32 cellular contexts compared by ENCODE assay signal in genomic region chr1:201639391-201639790, GRCh38.
DNase-seq lines count a peak whose midpoint lies in the region; ATAC-seq, FAIRE-seq and TF ChIP-seq lines count a peak whose summit lies in the region.
"Had no signal": no experiment of that assay in that cellular context is flagged by ENCODE, and none has a peak within 500 bp of the region (broad histone marks: within the 10 kb centered on the region; RNA-seq: fewer than 3 reads in every experiment).

No MANE protein-coding gene starts in this region.

- TF ChIP-seq CTCF in K562 (IDR thresholded peaks at IDR 0.05 in 2 of 3, conservative IDR thresholded peaks at IDR 0.05 in 1 of 3; ENCODE audit: insufficient read depth in 2 of 3, low read depth in 1 of 3, low read length in 3 of 3) (no peak), cardiac muscle cell (IDR thresholded peaks at IDR 0.05; ENCODE audit: low read depth, low read length) (no peak), upper lobe of right lung (IDR thresholded peaks at IDR 0.05) (no peak)
- TF ChIP-seq CTCF in CD8-positive, alpha-beta T cell (IDR thresholded peaks at IDR 0.05): no peak

- no peaks in the 10 kb centered on the region for H3K9me3 ChIP-seq in K562 (replicated peaks; ENCODE audit: control insufficient read depth, insufficient read depth, low read depth, low read length)
- no peaks in the 10 kb centered on the region for H3K9me3 ChIP-seq in cardiac muscle cell (ENCODE audit: low read depth)
- H3K9me3 ChIP-seq in mucosa of rectum (ENCODE audit: control insufficient read depth in 2 of 2, low read length in 2 of 2): no peaks in the 10 kb centered on the region
- H3K9me3 ChIP-seq in upper lobe of right lung: no peaks in the 10 kb centered on the region
- H3K9me3 ChIP-seq in CD8-positive, alpha-beta T cell (ENCODE audit: low read length): no peaks in the 10 kb centered on the region
- H3K9me3 ChIP-seq: ovary, tibial artery had no signal

- H3K9ac ChIP-seq in K562 (ENCODE audit: insufficient read depth in 1 of 2, low read depth in 2 of 2, low read length in 2 of 2) (peak overlapping the region in 1 of 2 experiments; percentile 61; a peak in 1 of 4 replicates), mucosa of rectum (ENCODE audit: low read depth in 1 of 2, low read length in 2 of 2) (no peak overlapping the region)

- H4K20me1 ChIP-seq in K562 (replicated peaks; ENCODE audit: control insufficient read depth, insufficient read depth, low read length): no peaks in the 10 kb centered on the region

- H3K27ac ChIP-seq in K562 (ENCODE audit: extremely low read depth, low read depth, low read length) (no peak overlapping the region), cardiac muscle cell (peak overlapping the region; percentile 45), mucosa of rectum (ENCODE audit: low read depth in 2 of 2, low read length in 2 of 2) (peak overlapping the region; percentile 5 to 38), upper lobe of right lung (peak overlapping the region; percentile 24)
- H3K27ac ChIP-seq in CD8-positive, alpha-beta T cell (ENCODE audit: low read depth, low read length): no peak overlapping the region
- H3K27ac ChIP-seq: ovary, tibial artery had no signal

- intact Hi-C loops in K562 (cut with micrococcal nuclease): no loop called here
- intact Hi-C loops in upper lobe of right lung (cut with DNase I): no loop called here
- intact Hi-C loops in CD8-positive, alpha-beta T cell (cut with DNase I, micrococcal nuclease): no loop called here

- 29% methylated on average over 7 of the region's 7 CpGs for WGBS in K562 (ENCODE audit: insufficient coverage, low coverage, missing lambda C conversion rate)

- no peak overlapping the region for H3K4me2 ChIP-seq in K562 (ENCODE audit: insufficient read depth, low read length)

- no peak for TF ChIP-seq POLR2A in K562 (conservative IDR thresholded peaks at IDR 0.05)

- no peaks in the 10 kb centered on the region for H3K79me2 ChIP-seq in K562 (ENCODE audit: control insufficient read depth, insufficient read depth, low read length)

- no peaks in the 10 kb centered on the region for H3K4me1 Mint-ChIP-seq in CD8-positive, alpha-beta T cell (ENCODE audit: low read depth)
- H3K4me1 Mint-ChIP-seq: stimulated activated naive CD8-positive, alpha-beta T cell treated with anti-CD3 and anti-CD28 coated beads, Interleukin-15, amount 100 ng/mL, for 72 hours had no signal

- ATAC-seq in K562 (no peak; the same call in 2 of the 3 replicates), upper lobe of right lung (no peak), GM21526 (IDR thresholded peaks at IDR 0.05; ENCODE audit: low FRiP score, unreplicated experiment) (no peak), GM18520 (IDR thresholded peaks at IDR 0.05; ENCODE audit: unreplicated experiment) (no peak), GM21367 (IDR thresholded peaks at IDR 0.05; ENCODE audit: unreplicated experiment) (no peak)
- no peak for ATAC-seq in CD8-positive, alpha-beta T cell
- ATAC-seq: activated CD8-positive, alpha-beta T cell treated with anti-CD3 and anti-CD28 coated beads, Interleukin-2, amount 10 ng/mL, durations not matched to agents 7 days and 5 days; HCT116; HepG2; stimulated activated naive CD8-positive, alpha-beta T cell treated with anti-CD3 and anti-CD28 coated beads, Interleukin-15, amount 100 ng/mL, for 72 hours had no signal

- no peaks in the 10 kb centered on the region for H3K9me3 Mint-ChIP-seq in CD8-positive, alpha-beta T cell
- H3K9me3 Mint-ChIP-seq: activated T-helper 2 cell treated with anti-CD3 and anti-CD28 coated beads, Interferon-gamma antibody, Interleukin-2, Interleukin-4, amounts not matched to agents 10 μg/mL and 5 μg/mL and 100 μg/mL, durations not matched to agents 14 hours and 24 hours and 36 hours; nephron progenitor cell; stimulated activated naive CD8-positive, alpha-beta T cell treated with anti-CD3 and anti-CD28 coated beads, Interleukin-15, amount 100 ng/mL, for 72 hours had no signal

- peaks cover 12 to 32% of the 10 kb centered on the region in 2 experiments; a peak in 4 of 5 replicates for H3K4me1 ChIP-seq in K562 (replicated peaks in 1 of 2; ENCODE audit: control insufficient read depth in 2 of 2, insufficient read depth in 2 of 2, low read length in 2 of 2)
- H3K4me1 ChIP-seq in cardiac muscle cell (ENCODE audit: low read depth): peaks cover 30% of the 10 kb centered on the region
- H3K4me1 ChIP-seq in mucosa of rectum (ENCODE audit: control insufficient read depth in 2 of 2, insufficient read depth in 2 of 2, low read length in 2 of 2): peaks cover 2 to 7% of the 10 kb centered on the region in 2 donors
- peaks cover 12% of the 10 kb centered on the region for H3K4me1 ChIP-seq in upper lobe of right lung
- H3K4me1 ChIP-seq in CD8-positive, alpha-beta T cell (ENCODE audit: insufficient read depth, low read length): no peaks in the 10 kb centered on the region

- DNase-seq in K562 (ENCODE audit: extremely low read depth in 1 of 4, low spot score in 3 of 4) (no peak), cardiac muscle cell (ENCODE audit: low read depth in 1 of 2, low spot score in 1 of 2) (no peak), upper lobe of right lung (no peak)
- DNase-seq in CD8-positive, alpha-beta T cell: no peak
- DNase-seq: activated CD8-positive, alpha-beta T cell treated with anti-CD3 and anti-CD28 coated beads, Interleukin-2, amount 10 ng/mL, durations not matched to agents 7 days and 5 days; activated naive CD4-positive, alpha-beta T cell treated with anti-CD3 and anti-CD28 coated beads, Interleukin-2, amount 50 U/mL, for 16 hours; amniotic stem cell; DMS153; effector CD8-positive, alpha-beta T cell; head of caudate nucleus; Kasumi-1; mammary epithelial cell; NCI-H1417 treated with DMSO at 0.1 percent for 48 hours; NCI-H2081; NCI-H526 treated with DMSO at 0.1 percent for 48 hours; nephron progenitor cell; NK-92 treated with Interleukin-12 subunit alpha and Interleukin-12 subunit beta, amount 100 ng/mL, for 24 hours; stimulated activated CD4-positive, alpha-beta T cell treated with anti-CD3 and anti-CD28 coated beads, Interleukin-2, amount 100 ng/mL, for 24 hours; stimulated activated naive CD8-positive, alpha-beta T cell treated with anti-CD3 and anti-CD28 coated beads, Interleukin-15, amount 100 ng/mL, for 72 hours; SW 1271; tibial artery had no signal

- H3K27me3 Mint-ChIP-seq in CD8-positive, alpha-beta T cell (ENCODE audit: low read depth): peaks cover 8% of the 10 kb centered on the region

- POLR2A ChIA-PET in K562 (lab: Yijun Ruan, JAX): interaction anchor here (0.6 to 5.0 kb wide), 5 partner anchors 9 to 101 kb away, joined by 3 to 29 read pairs (median 4); no protein-coding TSS in a partner anchor
- POLR2A ChIA-PET in CD8-positive, alpha-beta T cell (lab: Charles Lee): no interaction called here

- no peak overlapping the region for H3K4me3 ChIP-seq in K562
- H3K4me3 ChIP-seq in cardiac muscle cell: no peak overlapping the region
- H3K4me3 ChIP-seq in mucosa of rectum (ENCODE audit: low read length in 2 of 2): no peak overlapping the region
- H3K4me3 ChIP-seq in upper lobe of right lung: no peak overlapping the region
- no peak overlapping the region for H3K4me3 ChIP-seq in CD8-positive, alpha-beta T cell (ENCODE audit: low read depth, low read length)
- H3K4me3 ChIP-seq: ovary, tibial artery had no signal

- no peaks in the 10 kb centered on the region for H3K27me3 ChIP-seq in K562 (ENCODE audit: control insufficient read depth in 2 of 2, insufficient read depth in 2 of 2, low read length in 2 of 2)
- no peaks in the 10 kb centered on the region for H3K27me3 ChIP-seq in cardiac muscle cell
- H3K27me3 ChIP-seq in mucosa of rectum (ENCODE audit: control insufficient read depth in 2 of 2, insufficient read depth in 2 of 2, low read length in 2 of 2): no peaks in the 10 kb centered on the region
- H3K27me3 ChIP-seq in upper lobe of right lung: no peaks in the 10 kb centered on the region
- no peaks in the 10 kb centered on the region for H3K27me3 ChIP-seq in CD8-positive, alpha-beta T cell (ENCODE audit: insufficient read depth, low read length)
- H3K27me3 ChIP-seq: ovary, tibial artery had no signal

- BruUV-seq in K562 (replicated peaks; lab: Mats Ljungman, UMichigan): no TSS peak

- H3K27ac Mint-ChIP-seq in CD8-positive, alpha-beta T cell: no peak overlapping the region
- H3K27ac Mint-ChIP-seq: activated CD8-positive, alpha-beta T cell treated with anti-CD3 and anti-CD28 coated beads, Interleukin-2, amount 10 ng/mL, durations not matched to agents 7 days and 5 days; activated T-helper 2 cell treated with anti-CD3 and anti-CD28 coated beads, Interferon-gamma antibody, Interleukin-2, Interleukin-4, amounts not matched to agents 10 μg/mL and 5 μg/mL and 100 μg/mL, durations not matched to agents 14 hours and 24 hours and 36 hours; nephron progenitor cell had no signal

- no peaks in the 10 kb centered on the region for H3K36me3 ChIP-seq in K562 (ENCODE audit: control insufficient read depth, insufficient read depth, low read length)
- no peaks in the 10 kb centered on the region for H3K36me3 ChIP-seq in cardiac muscle cell
- H3K36me3 ChIP-seq in mucosa of rectum (ENCODE audit: control insufficient read depth in 2 of 2, insufficient read depth in 2 of 2, low read length in 2 of 2): no peaks in the 10 kb centered on the region
- H3K36me3 ChIP-seq in upper lobe of right lung: no peaks in the 10 kb centered on the region
- H3K36me3 ChIP-seq in CD8-positive, alpha-beta T cell (ENCODE audit: insufficient read depth, low read length): no peaks in the 10 kb centered on the region
- H3K36me3 ChIP-seq: ovary, tibial artery had no signal

- CTCF ChIA-PET in K562 (lab: Yijun Ruan, JAX; ENCODE audit: low intra/inter-chr PET ratio): no interaction called here
- CTCF ChIA-PET in CD8-positive, alpha-beta T cell (lab: Charles Lee): no interaction called here

- no peaks in the 10 kb centered on the region for H3K9me1 ChIP-seq in K562 (ENCODE audit: control insufficient read depth, insufficient read depth, low read length)

- no peak overlapping the region for H2AFZ ChIP-seq in K562 (ENCODE audit: low read depth, low read length)

- H3K36me3 Mint-ChIP-seq in CD8-positive, alpha-beta T cell: no peaks in the 10 kb centered on the region

- no peak overlapping the region for H3K4me3 Mint-ChIP-seq in CD8-positive, alpha-beta T cell
- H3K4me3 Mint-ChIP-seq: activated CD8-positive, alpha-beta T cell treated with anti-CD3 and anti-CD28 coated beads, Interleukin-2, amount 10 ng/mL, durations not matched to agents 7 days and 5 days; nephron progenitor cell; stimulated activated naive CD8-positive, alpha-beta T cell treated with anti-CD3 and anti-CD28 coated beads, Interleukin-15, amount 100 ng/mL, for 72 hours had no signal

- no peak for FAIRE-seq in K562 (lab: Jason Lieb, UNC)
- FAIRE-seq: bronchial epithelial cell, colon, GM12891, HepG2 had no signal

- no peak for TF ChIP-seq RAD21 in K562 (CRISPR knock-in tag; conservative IDR thresholded peaks at IDR 0.05 in 1 of 2, IDR thresholded peaks at IDR 0.05 in 1 of 2)

- in situ Hi-C loops in K562 (cut with MboI): no loop called here

- TF ChIP-seq EP300 in K562 (IDR thresholded peaks at IDR 0.05; ENCODE audit: low read length): no peak

TF ChIP-seq in K562, 482 proteins besides CTCF, POLR2A, EP300 and RAD21:
- TF ChIP-seq NFIX (CRISPR knock-in tag; IDR thresholded peaks at IDR 0.05; ENCODE audit: low read depth) (no peak), NR2C2 (CRISPR knock-in tag; IDR thresholded peaks at IDR 0.05) (no peak), NR2C2 (tag; IDR thresholded peaks at IDR 0.05) (peak; percentile 33; the same call in 1 of the 2 replicates)

Comparison
In these comparisons a context has a peak if more than half of its experiments do, and no peak if none do; other contexts are left out.
1. H3K27ac ChIP-seq: peak in cardiac muscle cell (single experiment), mucosa of rectum (2 of 2) and upper lobe of right lung (single experiment); none in K562 (single experiment) and CD8-positive, alpha-beta T cell (single experiment).